In the genomic region with DNA sequence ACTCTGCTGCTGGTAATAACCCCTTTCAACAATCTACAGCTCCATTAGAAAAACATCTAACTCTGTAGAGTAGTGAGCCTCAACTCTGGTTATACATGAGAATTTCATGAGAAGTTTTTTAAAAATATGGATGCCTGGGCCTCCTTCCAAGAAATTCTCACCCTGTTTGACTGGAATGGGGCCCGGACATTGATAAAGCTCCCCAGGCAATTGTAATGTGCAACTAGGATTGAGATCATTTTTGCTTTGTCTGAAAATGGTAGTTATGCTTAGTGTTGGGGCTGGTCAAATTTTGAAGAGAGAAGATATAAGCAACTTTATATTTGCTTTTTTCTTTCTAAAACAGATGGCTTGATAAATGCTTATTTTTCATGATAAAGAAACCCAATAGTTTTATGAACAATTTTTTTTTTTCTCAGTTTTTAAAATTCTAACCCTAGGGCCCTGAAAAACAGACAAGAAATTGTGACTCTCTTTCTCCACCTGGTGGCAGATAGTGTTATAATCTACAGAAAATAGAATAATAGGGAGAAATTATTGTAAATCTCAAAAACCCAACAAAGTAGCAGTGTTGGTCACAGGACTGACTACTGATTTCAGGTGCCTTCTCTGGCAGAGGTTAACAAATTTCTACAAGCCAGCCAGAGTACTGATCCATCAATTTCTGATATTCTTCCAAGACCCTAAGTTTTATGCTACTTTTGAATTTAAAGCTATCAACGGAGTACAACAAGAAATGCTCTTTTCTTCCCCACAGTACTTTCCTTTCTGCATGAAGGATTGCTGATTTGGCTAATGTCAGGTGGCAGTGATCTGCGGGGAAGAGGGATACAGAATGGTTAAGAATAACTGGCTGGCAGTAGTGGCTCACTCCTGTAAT, we compare ENCODE assay signal across 9 cellular contexts.
DNase-seq lines count a peak whose midpoint lies in the region; ATAC-seq and TF ChIP-seq lines count a peak whose summit lies in the region.
"Had no signal": no experiment of that assay in that cellular context is flagged by ENCODE, and none has a peak within 500 bp of the region (broad histone marks: within the 10 kb centered on the region; RNA-seq: fewer than 3 reads in every experiment).

No MANE protein-coding gene starts in this region.

- H3K4me1 Mint-ChIP-seq in naive B cell: peaks cover 0 to 4% (median 0%) of the 10 kb centered on the region in 3 donors
- no peaks in the 10 kb centered on the region for H3K4me1 Mint-ChIP-seq in activated naive CD4-positive, alpha-beta T cell treated with anti-CD3 and anti-CD28 coated beads, Interleukin-2, amount 10 ng/mL, durations not matched to agents 7 days and 5 days

- CTCF ChIA-PET in activated naive CD4-positive, alpha-beta T cell treated with anti-CD3 and anti-CD28 coated beads, Interleukin-2, amount 10 ng/mL, durations not matched to agents 7 days and 5 days (lab: Charles Lee): interaction anchor here (1.0 to 2.6 kb wide), 2 partner anchors 181 to 291 kb away, joined by 3 to 16 read pairs; no protein-coding TSS in a partner anchor

- DNase-seq in GM03348 (ENCODE audit: low spot score) (peak; percentile 41), LoVo (ENCODE audit: low spot score) (peak; percentile 59), coronary artery (ENCODE audit: low spot score) (no peak), naive B cell (peak; percentile 3)
- DNase-seq in central memory CD4-positive, alpha-beta T cell: no peak
- no peak for DNase-seq in activated naive CD4-positive, alpha-beta T cell treated with anti-CD3 and anti-CD28 coated beads, Interleukin-2, amount 10 ng/mL, durations not matched to agents 7 days and 5 days

- no peak overlapping the region for H3K27ac Mint-ChIP-seq in naive B cell
- H3K27ac Mint-ChIP-seq in activated naive CD4-positive, alpha-beta T cell treated with anti-CD3 and anti-CD28 coated beads, Interleukin-2, amount 10 ng/mL, durations not matched to agents 7 days and 5 days: no peak overlapping the region

- H3K27ac ChIP-seq in coronary artery: no peak overlapping the region
- H3K27ac ChIP-seq: skin epidermis had no signal

- no peak overlapping the region for H3K4me3 Mint-ChIP-seq in naive B cell
- no peak overlapping the region for H3K4me3 Mint-ChIP-seq in activated naive CD4-positive, alpha-beta T cell treated with anti-CD3 and anti-CD28 coated beads, Interleukin-2, amount 10 ng/mL, durations not matched to agents 7 days and 5 days

- peak; percentile 37 for TF ChIP-seq CTCF in coronary artery (IDR thresholded peaks at IDR 0.05)

- no peak overlapping the region for H3K4me3 ChIP-seq in coronary artery
- H3K4me3 ChIP-seq: skin epidermis had no signal

- ATAC-seq in naive B cell (ENCODE audit: low read depth in 2 of 2) (no peak), HG02852 (IDR thresholded peaks at IDR 0.05; ENCODE audit: unreplicated experiment) (no peak), HG03097 (IDR thresholded peaks at IDR 0.05; ENCODE audit: low FRiP score, unreplicated experiment) (no peak)

- no peaks in the 10 kb centered on the region for H3K36me3 Mint-ChIP-seq in naive B cell
- H3K36me3 Mint-ChIP-seq in activated naive CD4-positive, alpha-beta T cell treated with anti-CD3 and anti-CD28 coated beads, Interleukin-2, amount 10 ng/mL, durations not matched to agents 7 days and 5 days: no peaks in the 10 kb centered on the region

- no peaks in the 10 kb centered on the region for H3K9me3 Mint-ChIP-seq in naive B cell
- H3K9me3 Mint-ChIP-seq in activated naive CD4-positive, alpha-beta T cell treated with anti-CD3 and anti-CD28 coated beads, Interleukin-2, amount 10 ng/mL, durations not matched to agents 7 days and 5 days: no peaks in the 10 kb centered on the region

- H3K27me3 Mint-ChIP-seq in naive B cell: no peaks in the 10 kb centered on the region
- no peaks in the 10 kb centered on the region for H3K27me3 Mint-ChIP-seq in activated naive CD4-positive, alpha-beta T cell treated with anti-CD3 and anti-CD28 coated beads, Interleukin-2, amount 10 ng/mL, durations not matched to agents 7 days and 5 days

Comparison
In these comparisons a context has a peak if more than half of its experiments do, and no peak if none do; other contexts are left out.
1. DNase-seq: peak in GM03348 (single experiment), LoVo (single experiment) and naive B cell (single experiment); none in coronary artery (single experiment), central memory CD4-positive, alpha-beta T cell (single experiment) and activated naive CD4-positive, alpha-beta T cell treated with anti-CD3 and anti-CD28 coated beads, Interleukin-2, amount 10 ng/mL, durations not matched to agents 7 days and 5 days (single experiment).